Comparison of ENCODE assay signal across 8 cellular contexts in genomic region chr16:90081606-90081970, GRCh38. TPM values are rescaled to one million over a fixed set of nuclear protein-coding genes. Genes with fewer than 3 reads are reported as not detected.
DNase-seq lines count a peak whose midpoint lies in the region; TF ChIP-seq lines count a peak whose summit lies in the region.

No MANE protein-coding gene starts in this region.

- H3K79me2 ChIP-seq in PC-9 (ENCODE audit: low read depth), result no peaks in the 10 kb centered on the region

- no peaks in the 10 kb centered on the region; the same call in 1 of the 2 replicates for H3F3A ChIP-seq in PC-9 (ENCODE audit: insufficient read depth, low read depth)

- H3K4me1 ChIP-seq in PC-9 (replicated peaks; ENCODE audit: insufficient read depth), result peaks cover 8% of the 10 kb centered on the region

- CTCF ChIA-PET in PC-9 (lab: Charles Lee), result interaction anchor here (1.3 kb wide), 1 partner anchor 31 kb away, joined by 3 read pairs; no protein-coding TSS in a partner anchor

- H3K27me3 ChIP-seq in PC-9 (ENCODE audit: insufficient read depth, low read depth) (no peaks in the 10 kb centered on the region), dorsolateral prefrontal cortex (peaks cover 0 to 19% (median 0%) of the 10 kb centered on the region in 45 donors)

- peak overlapping the region; percentile 86; the same call in 1 of the 2 replicates for H3K4me3 ChIP-seq in PC-9
- H3K4me3 ChIP-seq in dorsolateral prefrontal cortex, result peak overlapping the region in 33 of 59 donors; percentile 33 to 84 (median 63)
- H3K4me3 ChIP-seq in foreskin fibroblast (ENCODE audit: low read depth in 1 of 2, low read length in 2 of 2), result no peak overlapping the region

- no peaks in the 10 kb centered on the region for H3K9me3 ChIP-seq in PC-9 (ENCODE audit: insufficient read depth, low read depth)

- no peak for TF ChIP-seq CTCF in PC-9 (conservative IDR thresholded peaks at IDR 0.05)
- no peak for TF ChIP-seq CTCF in dorsolateral prefrontal cortex (IDR thresholded peaks at IDR 0.05 in 54 of 56, conservative IDR thresholded peaks at IDR 0.05 in 2 of 56; ENCODE audit: low read depth in 1 of 56, partially characterized antibody in 56 of 56)
- no peak for TF ChIP-seq CTCF in type B pancreatic cell (conservative IDR thresholded peaks at IDR 0.05)
- no peak for TF ChIP-seq CTCF in foreskin fibroblast (IDR thresholded peaks at IDR 0.05; ENCODE audit: low read depth, low read length)

- no peaks in the 10 kb centered on the region for H4K20me1 ChIP-seq in PC-9 (ENCODE audit: insufficient read depth)

- H3K36me3 Mint-ChIP-seq in activated naive CD4-positive, alpha-beta T cell treated with anti-CD3 and anti-CD28 coated beads, Interleukin-2, amount 50 U/mL, for 24 hours, result peaks cover 2% of the 10 kb centered on the region
- no peaks in the 10 kb centered on the region for H3K36me3 Mint-ChIP-seq in type B pancreatic cell

- intact Hi-C loops in PC-9 (cut with micrococcal nuclease; ENCODE audit: unreplicated experiment), result loop anchor here (2.0 kb wide), 1 partner anchor 61 kb away; no protein-coding TSS in a partner anchor
- intact Hi-C loops in dorsolateral prefrontal cortex (cut with DNase I), result no loop called here

- peak overlapping the region; percentile 91 for H3K27ac Mint-ChIP-seq in activated naive CD4-positive, alpha-beta T cell treated with anti-CD3 and anti-CD28 coated beads, Interleukin-2, amount 50 U/mL, for 24 hours
- peak overlapping the region; percentile 87 for H3K27ac Mint-ChIP-seq in type B pancreatic cell

- H3K4me3 Mint-ChIP-seq in activated naive CD4-positive, alpha-beta T cell treated with anti-CD3 and anti-CD28 coated beads, Interleukin-2, amount 50 U/mL, for 24 hours, result peak overlapping the region; percentile 98
- H3K4me3 Mint-ChIP-seq in type B pancreatic cell, result peak overlapping the region; percentile 88

- H3K9me3 Mint-ChIP-seq in activated naive CD4-positive, alpha-beta T cell treated with anti-CD3 and anti-CD28 coated beads, Interleukin-2, amount 50 U/mL, for 24 hours, result no peaks in the 10 kb centered on the region
- H3K9me3 Mint-ChIP-seq in type B pancreatic cell, result no peaks in the 10 kb centered on the region

- H3K4me1 Mint-ChIP-seq in activated naive CD4-positive, alpha-beta T cell treated with anti-CD3 and anti-CD28 coated beads, Interleukin-2, amount 50 U/mL, for 24 hours, result peaks cover 22% of the 10 kb centered on the region
- peaks cover 11% of the 10 kb centered on the region for H3K4me1 Mint-ChIP-seq in type B pancreatic cell (ENCODE audit: unreplicated experiment)

- POLR2A ChIA-PET in PC-9 (lab: Charles Lee; ENCODE audit: unreplicated experiment), result interaction anchor here (0.6 kb wide), 1 partner anchor 841 kb away, joined by 8 read pairs; no protein-coding TSS in a partner anchor

- no TSS peak for BruUV-seq in PC-9 (replicated peaks; lab: Mats Ljungman, UMichigan)

- no peaks in the 10 kb centered on the region for H3K9me2 ChIP-seq in PC-9 (ENCODE audit: insufficient read depth)

- H3K27ac ChIP-seq in PC-9 (no peak overlapping the region), dorsolateral prefrontal cortex (peak overlapping the region in 9 of 59 donors; percentile 58 to 91 (median 81))

- no peaks in the 10 kb centered on the region for H3K36me3 ChIP-seq in PC-9 (ENCODE audit: low read depth)

- H3K4me2 ChIP-seq in PC-9, result peak overlapping the region; percentile 94; the same call in 1 of the 2 replicates

- peaks cover 4% of the 10 kb centered on the region for H3K27me3 Mint-ChIP-seq in activated naive CD4-positive, alpha-beta T cell treated with anti-CD3 and anti-CD28 coated beads, Interleukin-2, amount 50 U/mL, for 24 hours
- peaks cover 42% of the 10 kb centered on the region for H3K27me3 Mint-ChIP-seq in type B pancreatic cell

- DNase-seq in activated naive CD4-positive, alpha-beta T cell treated with Interleukin-2 at 50 U/mL for 16 hours, result no peak
- no peak for DNase-seq in PC-9
- peak in 1 of 10 donors; percentile 9 for DNase-seq in dorsolateral prefrontal cortex
- DNase-seq in type B pancreatic cell (ENCODE audit: extremely low spot score, unreplicated experiment), result no peak
- no peak for DNase-seq in foreskin fibroblast
- DNase-seq in HuH-7.5 (ENCODE audit: low spot score), result no peak
- no peak for DNase-seq in stimulated activated CD4-positive, alpha-beta T cell treated with anti-CD3 and anti-CD28 coated beads, Interleukin-15, amount 100 ng/mL, for 24 hours

- H2AFZ ChIP-seq in PC-9, result 0 out of 2 replicates have a peak overlapping the region, but pooled peaks have one; percentile 84

RNA-seq across cellular contexts. Expression of gene PRDM7, which starts 4.5 kb away (rescaled TPM):
- not detected in 2 replicates for total RNA-seq in PC-9 (2021)
- not detected for total RNA-seq in dorsolateral prefrontal cortex
- not detected in 2 replicates for total RNA-seq in type B pancreatic cell (ENCODE audit: low replicate concordance)

Comparison
In these comparisons a context has a peak if more than half of its experiments do, and no peak if none do; other contexts are left out.
1. H3K4me3 ChIP-seq: peak in PC-9 (single experiment) and dorsolateral prefrontal cortex (33 of 59); none in foreskin fibroblast (0 of 2).